8 cellular contexts compared by ENCODE assay signal in the genomic region with DNA sequence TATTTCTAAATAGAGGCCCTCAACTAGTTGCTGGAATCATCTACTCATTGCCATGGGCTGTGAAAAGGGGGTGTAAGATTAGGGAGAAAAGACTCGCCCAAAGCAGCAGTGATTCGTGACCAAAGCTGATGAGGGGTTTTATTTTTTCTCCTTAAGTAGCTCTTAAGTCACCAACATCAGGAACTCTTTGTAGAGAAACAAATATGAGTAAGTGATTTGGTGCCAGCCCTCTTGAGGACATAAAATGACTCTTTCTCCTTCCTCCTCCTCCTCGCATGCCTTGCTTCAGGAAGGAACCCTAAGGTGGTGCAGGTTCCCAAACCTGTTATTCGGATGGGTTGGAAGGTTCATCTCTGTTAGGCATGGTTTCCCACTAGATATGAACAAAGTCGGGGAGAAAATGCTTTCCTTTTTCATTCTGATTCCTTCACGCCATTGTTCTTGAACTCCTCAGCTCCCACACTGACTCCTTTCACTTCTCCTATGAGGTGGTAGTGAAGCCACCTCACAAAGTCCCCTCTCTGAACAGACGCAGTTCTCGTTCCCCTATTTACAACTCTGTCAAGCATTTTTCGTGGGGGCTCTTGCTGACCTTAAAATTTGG.
DNase-seq lines count a peak whose midpoint lies in the region; ATAC-seq, FAIRE-seq and TF ChIP-seq lines count a peak whose summit lies in the region.

No MANE protein-coding gene starts in this region.

- H3K27me3 ChIP-seq in prostate gland (replicated peaks; ENCODE audit: insufficient read depth), result no peaks in the 10 kb centered on the region

- peak overlapping the region; percentile 14 to 60 for H3K27ac ChIP-seq in prostate gland

- H3K9me3 Mint-ChIP-seq in activated T-helper 1 cell treated with anti-CD3 and anti-CD28 coated beads, Interleukin-12 subunit alpha, Interleukin-12 subunit beta, Interleukin-2, Interleukin-4 antibody, amounts not matched to agents 30 ng/mL and 10 ng/mL and 1 ng/mL, durations not matched to agents 14 hours and 24 hours and 36 hours, result no peaks in the 10 kb centered on the region

- FAIRE-seq in GM12891 (lab: Jason Lieb, UNC), result peak; percentile 78

- ATAC-seq in HG02610 (IDR thresholded peaks at IDR 0.05; ENCODE audit: unreplicated experiment) (peak; percentile 43), GM18861 (IDR thresholded peaks at IDR 0.05; ENCODE audit: unreplicated experiment) (no peak)

- no peak for TF ChIP-seq CTCF in prostate gland (IDR thresholded peaks at IDR 0.05)

- intact Hi-C loops in activated T-helper 1 cell treated with anti-CD3 and anti-CD28 coated beads, Interleukin-12 subunit alpha, Interleukin-12 subunit beta, Interleukin-2, Interleukin-4 antibody, amounts not matched to agents 30 ng/mL and 10 ng/mL and 1 ng/mL, durations not matched to agents 14 hours and 24 hours and 36 hours (cut with micrococcal nuclease), result no loop called here
- intact Hi-C loops in prostate gland (cut with DNase I), result no loop called here

- H3K27ac Mint-ChIP-seq in activated T-helper 1 cell treated with anti-CD3 and anti-CD28 coated beads, Interleukin-12 subunit alpha, Interleukin-12 subunit beta, Interleukin-2, Interleukin-4 antibody, amounts not matched to agents 30 ng/mL and 10 ng/mL and 1 ng/mL, durations not matched to agents 14 hours and 24 hours and 36 hours, result peak overlapping the region; percentile 55

- TF ChIP-seq POLR2A in GM12891 (IDR thresholded peaks at IDR 0.05; ENCODE audit: low read depth, low read length) (peak; percentile 75), prostate gland (IDR thresholded peaks at IDR 0.05) (no peak)

- 74% methylated on average over 9 of the region's 9 CpGs for WGBS in prostate gland

- no peak for DNase-seq in GM12891 (ENCODE audit: insufficient read length, low spot score)
- no peak for DNase-seq in activated T-helper 1 cell treated with anti-CD3 and anti-CD28 coated beads, Interleukin-12 subunit alpha, Interleukin-12 subunit beta, Interleukin-2, Interleukin-4 antibody, amounts not matched to agents 30 ng/mL and 10 ng/mL and 1 ng/mL, durations not matched to agents 14 hours and 24 hours and 36 hours (ENCODE audit: low spot score)
- no peak for DNase-seq in prostate gland (ENCODE audit: low spot score)
- no peak for DNase-seq in NCI-H1092 (lab: John Stamatoyannopoulos, UW)
- DNase-seq in HuH-7.5 (ENCODE audit: low spot score), result no peak
- no peak for DNase-seq in SW480 (ENCODE audit: low spot score)

- H3K27me3 Mint-ChIP-seq in activated T-helper 1 cell treated with anti-CD3 and anti-CD28 coated beads, Interleukin-12 subunit alpha, Interleukin-12 subunit beta, Interleukin-2, Interleukin-4 antibody, amounts not matched to agents 30 ng/mL and 10 ng/mL and 1 ng/mL, durations not matched to agents 14 hours and 24 hours and 36 hours (ENCODE audit: insufficient read depth), result no peaks in the 10 kb centered on the region

- peak overlapping the region; percentile 3 for H3K4me3 Mint-ChIP-seq in activated T-helper 1 cell treated with anti-CD3 and anti-CD28 coated beads, Interleukin-12 subunit alpha, Interleukin-12 subunit beta, Interleukin-2, Interleukin-4 antibody, amounts not matched to agents 30 ng/mL and 10 ng/mL and 1 ng/mL, durations not matched to agents 14 hours and 24 hours and 36 hours

- H3K4me3 ChIP-seq in prostate gland, result no peak overlapping the region

- H3K36me3 Mint-ChIP-seq in activated T-helper 1 cell treated with anti-CD3 and anti-CD28 coated beads, Interleukin-12 subunit alpha, Interleukin-12 subunit beta, Interleukin-2, Interleukin-4 antibody, amounts not matched to agents 30 ng/mL and 10 ng/mL and 1 ng/mL, durations not matched to agents 14 hours and 24 hours and 36 hours (ENCODE audit: low read depth), result peaks cover 48% of the 10 kb centered on the region

- H3K4me1 ChIP-seq in prostate gland (replicated peaks), result no peaks in the 10 kb centered on the region

- no peaks in the 10 kb centered on the region for H3K9me3 ChIP-seq in prostate gland

- H3K4me1 Mint-ChIP-seq in activated T-helper 1 cell treated with anti-CD3 and anti-CD28 coated beads, Interleukin-12 subunit alpha, Interleukin-12 subunit beta, Interleukin-2, Interleukin-4 antibody, amounts not matched to agents 30 ng/mL and 10 ng/mL and 1 ng/mL, durations not matched to agents 14 hours and 24 hours and 36 hours (ENCODE audit: low read depth), result peaks cover 88% of the 10 kb centered on the region

- H3K36me3 ChIP-seq in prostate gland, result no peaks in the 10 kb centered on the region

TF ChIP-seq in GM12891, 5 proteins besides CTCF, POLR2A, EP300 and RAD21:
- TF ChIP-seq TAF1 (IDR thresholded peaks at IDR 0.05; ENCODE audit: low read depth, low read length) (peak; percentile 60; the same call in 1 of the 2 replicates), SPI1 (IDR thresholded peaks at IDR 0.05; ENCODE audit: low read depth, low read length) (peak; percentile 91), POLR2AphosphoS5 (IDR thresholded peaks at IDR 0.05; ENCODE audit: low read depth, low read length) (peak; percentile 79), POU2F2 (IDR thresholded peaks at IDR 0.05; ENCODE audit: low read depth, low read length) (peak; percentile 57; the same call in 1 of the 2 replicates), PAX5 (IDR thresholded peaks at IDR 0.05; ENCODE audit: insufficient read depth, low read length, severe bottlenecking) (no peak)
